Comparison of ENCODE assay signal across 34 cellular contexts in genomic region chr13:110620596-110620995, GRCh38.
"Had no signal": no experiment of that assay in that cellular context is flagged by ENCODE, and none has a peak within 500 bp of the region (broad histone marks: within the 10 kb centered on the region; RNA-seq: fewer than 3 reads in every experiment).

No MANE protein-coding gene starts in this region.

- DNase-seq: activated CD4-positive, alpha-beta memory T cell treated with anti-CD3 and anti-CD28 coated beads for 36 hours; activated CD4-positive, alpha-beta T cell treated with anti-CD3 and anti-CD28 coated beads for 36 hours; activated CD4-positive, alpha-beta T cell treated with anti-CD3 and anti-CD28 coated beads, Interleukin-2, amount 10 ng/mL, durations not matched to agents 7 days and 5 days; activated CD8-positive, alpha-beta memory T cell treated with anti-CD3 and anti-CD28 coated beads, Interleukin-2, amount 10 ng/mL, durations not matched to agents 7 days and 5 days; activated CD8-positive, alpha-beta memory T cell treated with anti-CD3 and anti-CD28 coated beads, Interleukin-2, amount 50 U/mL, for 48 hours; activated effector memory CD4-positive, alpha-beta T cell treated with Interleukin-2 at 50 U/mL for 16 hours; activated naive CD4-positive, alpha-beta T cell treated with anti-CD3 and anti-CD28 coated beads, Interleukin-2, amount 10 ng/mL, durations not matched to agents 7 days and 5 days; activated naive CD8-positive, alpha-beta T cell treated with anti-CD3 and anti-CD28 coated beads for 36 hours; amygdala; Kasumi-1; KG1; MG63; NCI-H1048; NCI-H1105 treated with DMSO at 0.1 percent for 48 hours; NCI-H1436; NCI-H1694; NCI-H1930; NCI-H2081 treated with DMSO at 0.1 percent for 48 hours; NCI-H226; NCI-H446 treated with DMSO at 0.1 percent for 48 hours; NCI-H524; NCI-H69; NCI-H82; SHP77; SJCRH30 had no signal

- ATAC-seq: activated CD4-positive, alpha-beta T cell treated with anti-CD3 and anti-CD28 coated beads for 36 hours; activated CD4-positive, CD25-positive, alpha-beta regulatory T cell treated with anti-CD3 and anti-CD28 coated beads, Interleukin-2, amount 50 U/mL, for 24 hours; activated CD8-positive, alpha-beta memory T cell treated with anti-CD3 and anti-CD28 coated beads, Interleukin-2, amount 10 ng/mL, durations not matched to agents 7 days and 5 days; Panc1; WTC11 had no signal

- H3K27ac Mint-ChIP-seq: activated CD4-positive, alpha-beta memory T cell treated with anti-CD3 and anti-CD28 coated beads for 36 hours; activated CD4-positive, alpha-beta T cell treated with anti-CD3 and anti-CD28 coated beads for 36 hours; activated CD4-positive, alpha-beta T cell treated with anti-CD3 and anti-CD28 coated beads, Interleukin-2, amount 10 ng/mL, durations not matched to agents 7 days and 5 days; activated CD8-positive, alpha-beta memory T cell treated with anti-CD3 and anti-CD28 coated beads, Interleukin-2, amount 10 ng/mL, durations not matched to agents 7 days and 5 days; activated naive CD4-positive, alpha-beta T cell treated with anti-CD3 and anti-CD28 coated beads, Interleukin-2, amount 10 ng/mL, durations not matched to agents 7 days and 5 days; T-helper 2 cell treated with Interferon-gamma antibody and Interleukin-4, amounts not matched to agents 5 μg/mL and 100 μg/mL, for 36 hours; WTC11 had no signal

- H3K9me3 Mint-ChIP-seq: activated CD4-positive, alpha-beta memory T cell treated with anti-CD3 and anti-CD28 coated beads for 36 hours; activated CD4-positive, alpha-beta T cell treated with anti-CD3 and anti-CD28 coated beads, Interleukin-2, amount 10 ng/mL, durations not matched to agents 7 days and 5 days; activated naive CD4-positive, alpha-beta T cell treated with anti-CD3 and anti-CD28 coated beads, Interleukin-2, amount 10 ng/mL, durations not matched to agents 7 days and 5 days; activated naive CD8-positive, alpha-beta T cell treated with anti-CD3 and anti-CD28 coated beads for 36 hours; central memory CD8-positive, alpha-beta T cell; T-helper 2 cell treated with Interferon-gamma antibody and Interleukin-4, amounts not matched to agents 5 μg/mL and 100 μg/mL, for 36 hours; WTC11 had no signal

- FAIRE-seq: TTC549 had no signal

- H3K4me3 Mint-ChIP-seq: activated CD4-positive, alpha-beta memory T cell treated with anti-CD3 and anti-CD28 coated beads for 36 hours; activated CD4-positive, alpha-beta T cell treated with anti-CD3 and anti-CD28 coated beads for 36 hours; activated CD4-positive, alpha-beta T cell treated with anti-CD3 and anti-CD28 coated beads, Interleukin-2, amount 10 ng/mL, durations not matched to agents 7 days and 5 days; activated CD8-positive, alpha-beta memory T cell treated with anti-CD3 and anti-CD28 coated beads, Interleukin-2, amount 10 ng/mL, durations not matched to agents 7 days and 5 days; activated naive CD4-positive, alpha-beta T cell treated with anti-CD3 and anti-CD28 coated beads, Interleukin-2, amount 10 ng/mL, durations not matched to agents 7 days and 5 days; activated naive CD8-positive, alpha-beta T cell treated with anti-CD3 and anti-CD28 coated beads for 36 hours; central memory CD8-positive, alpha-beta T cell; T-helper 2 cell treated with Interferon-gamma antibody and Interleukin-4, amounts not matched to agents 5 μg/mL and 100 μg/mL, for 36 hours; WTC11 had no signal

- H3K9me3 ChIP-seq: ascending aorta, MG63, SJCRH30 had no signal

- H3K36me3 ChIP-seq: cardiac muscle cell had no signal

- H3K27me3 Mint-ChIP-seq: activated CD4-positive, alpha-beta memory T cell treated with anti-CD3 and anti-CD28 coated beads for 36 hours; activated CD4-positive, alpha-beta T cell treated with anti-CD3 and anti-CD28 coated beads for 36 hours; activated CD4-positive, alpha-beta T cell treated with anti-CD3 and anti-CD28 coated beads, Interleukin-2, amount 10 ng/mL, durations not matched to agents 7 days and 5 days; activated CD8-positive, alpha-beta memory T cell treated with anti-CD3 and anti-CD28 coated beads, Interleukin-2, amount 10 ng/mL, durations not matched to agents 7 days and 5 days; activated naive CD4-positive, alpha-beta T cell treated with anti-CD3 and anti-CD28 coated beads, Interleukin-2, amount 10 ng/mL, durations not matched to agents 7 days and 5 days; activated naive CD8-positive, alpha-beta T cell treated with anti-CD3 and anti-CD28 coated beads for 36 hours; central memory CD8-positive, alpha-beta T cell had no signal

- H3K27me3 ChIP-seq: ascending aorta, cardiac muscle cell, MG63, SJCRH30 had no signal

- H3K27ac ChIP-seq: ascending aorta, cardiac muscle cell, SJCRH30, SK-N-MC had no signal

- H3K4me3 ChIP-seq: ascending aorta, cardiac muscle cell, MG63, SJCRH30, SK-N-MC had no signal
